ENCODE assay signal across 1 cellular context in the genomic region with DNA sequence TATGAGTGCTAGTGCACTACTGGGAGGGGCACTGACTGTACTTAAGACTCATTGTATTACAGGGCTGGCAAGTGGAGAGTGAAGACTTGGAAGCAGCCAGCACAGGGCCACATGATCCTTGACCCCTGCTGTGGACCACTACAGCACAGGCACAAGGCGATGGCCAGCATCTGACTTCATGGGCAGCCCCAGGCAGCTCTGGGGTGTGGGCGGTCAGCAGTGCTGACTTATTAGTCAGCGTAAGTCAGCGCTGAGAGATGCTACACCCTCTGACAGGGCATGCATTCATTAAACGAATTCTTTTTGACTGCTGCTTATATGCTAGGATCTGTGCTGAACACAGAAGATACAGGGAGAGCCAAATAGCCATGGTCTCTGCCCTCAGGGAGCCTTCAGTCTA.
TF ChIP-seq lines count a peak whose summit lies in the region.

No MANE protein-coding gene starts in this region.

TF ChIP-seq in SK-N-SH, 30 proteins besides CTCF, POLR2A, EP300 and RAD21 (continued from another document):
- no peak for TF ChIP-seq RCOR1 (IDR thresholded peaks at IDR 0.05; ENCODE audit: low read length)
